Comparison of ENCODE assay signal across 2 cellular contexts in genomic region chr1:70334436-70334835, GRCh38.
A peak's percentile ranks its signal among the peaks of the same experiment; 100 is the strongest.
TF ChIP-seq lines count a peak whose summit lies in the region.

No MANE protein-coding gene starts in this region.

TF ChIP-seq in IMR-90, 13 proteins besides CTCF, POLR2A, EP300 and RAD21:
- TF ChIP-seq CEBPB (IDR thresholded peaks at IDR 0.05; ENCODE audit: low read depth, low read length), result 0 out of 2 replicates have a peak, but pooled peaks have one; percentile 7
- no peak for TF ChIP-seq NFE2L2 (IDR thresholded peaks at IDR 0.05; ENCODE audit: low read depth, low read length)
- TF ChIP-seq FOS (IDR thresholded peaks at IDR 0.05; ENCODE audit: low read depth, low read length), result no peak
- no peak for TF ChIP-seq SMC3 (IDR thresholded peaks at IDR 0.05; ENCODE audit: low read depth, low read length)
- no peak for TF ChIP-seq MAZ (IDR thresholded peaks at IDR 0.05; ENCODE audit: borderline replicate concordance, low read depth, low read length)

TF ChIP-seq in H1, 55 proteins besides CTCF, POLR2A, EP300 and RAD21:
- TF ChIP-seq MAFK (IDR thresholded peaks at IDR 0.05; ENCODE audit: low read depth, low read length) (no peak), FOSL1 (IDR thresholded peaks at IDR 0.05; ENCODE audit: insufficient read depth, low read depth, low read length) (no peak), CREB1 (IDR thresholded peaks at IDR 0.05) (no peak), KDM4A (IDR thresholded peaks at IDR 0.05; ENCODE audit: low read depth, low read length, severe bottlenecking) (no peak), KDM1A (IDR thresholded peaks at IDR 0.05; ENCODE audit: borderline replicate concordance, low read length) (no peak)
